ENCODE assay signal across 12 cellular contexts in genomic region chr13:28049880-28050871, GRCh38. TPM values are rescaled to one million over a fixed set of nuclear protein-coding genes. Genes with fewer than 3 reads are reported as not detected.
DNase-seq lines count a peak whose midpoint lies in the region; ATAC-seq and TF ChIP-seq lines count a peak whose summit lies in the region.
"Had no signal": no experiment of that assay in that cellular context is flagged by ENCODE, and none has a peak within 500 bp of the region (broad histone marks: within the 10 kb centered on the region; RNA-seq: fewer than 3 reads in every experiment).

No MANE protein-coding gene starts in this region.

- H3K4me1 ChIP-seq in OCI-LY7 (ENCODE audit: insufficient read depth, low read length, poor library complexity, severe bottlenecking): peaks cover 31% of the 10 kb centered on the region

- ATAC-seq in GM19452 (IDR thresholded peaks at IDR 0.05; ENCODE audit: unreplicated experiment): peak; percentile 43
- peak; percentile 25 for ATAC-seq in HG02870 (IDR thresholded peaks at IDR 0.05; ENCODE audit: unreplicated experiment)
- peak; percentile 58 for ATAC-seq in stimulated activated memory B cell treated with anti-CD40 and anti-IgM and Interleukin-4, amounts not matched to agents 10 μg/mL and 1 μg/mL and 100 μg/mL, for 72 hours
- ATAC-seq in activated T-cell treated with anti-CD3 and anti-CD28 coated beads, Interleukin-2, amount 50 U/mL, for 72 hours (replicated peaks in 1 of 2): no peak
- ATAC-seq: activated T-cell treated with anti-CD3 and anti-CD28 coated beads, Interleukin-2, amount 50 U/mL, for 4 hours had no signal

- peak overlapping the region; percentile 91 for H3K27ac Mint-ChIP-seq in stimulated activated memory B cell treated with anti-CD40 and anti-IgM and Interleukin-4, amounts not matched to agents 10 μg/mL and 1 μg/mL and 100 μg/mL, for 72 hours
- no peak overlapping the region for H3K27ac Mint-ChIP-seq in activated T-cell treated with anti-CD3 and anti-CD28 coated beads, Interleukin-2, amount 50 U/mL, for 72 hours

- peak overlapping the region; percentile 96 for H2AFZ ChIP-seq in OCI-LY7 (ENCODE audit: low read length)

- H3K36me3 Mint-ChIP-seq in stimulated activated memory B cell treated with anti-CD40 and anti-IgM and Interleukin-4, amounts not matched to agents 10 μg/mL and 1 μg/mL and 100 μg/mL, for 72 hours: no peaks in the 10 kb centered on the region
- H3K36me3 Mint-ChIP-seq in activated T-cell treated with anti-CD3 and anti-CD28 coated beads, Interleukin-2, amount 50 U/mL, for 72 hours (ENCODE audit: insufficient read depth in 2 of 2): no peaks in the 10 kb centered on the region

- BruUV-seq in OCI-LY7 (replicated peaks; lab: Mats Ljungman, UMichigan): no TSS peak

- H3K79me2 ChIP-seq in OCI-LY7 (ENCODE audit: insufficient read depth, low read depth, low read length): no peaks in the 10 kb centered on the region

- CTCF ChIA-PET in OCI-LY7 (lab: Charles Lee; ENCODE audit: unreplicated experiment): no interaction called here

- H3K4me3 ChIP-seq in OCI-LY7 (ENCODE audit: low read depth, low read length, poor library complexity, severe bottlenecking): peak overlapping the region; percentile 23
- H3K4me3 ChIP-seq in coronary artery: no peak overlapping the region
- H3K4me3 ChIP-seq: lung had no signal

- H3K36me3 ChIP-seq in OCI-LY7 (ENCODE audit: insufficient read depth, low read length): no peaks in the 10 kb centered on the region; the same call in 1 of the 2 replicates

- H3K27ac ChIP-seq in OCI-LY7 (ENCODE audit: low read depth, low read length, poor library complexity, severe bottlenecking) (no peak overlapping the region), coronary artery (no peak overlapping the region)

- no peak for TF ChIP-seq POLR2A in erythroblast (IDR thresholded peaks at IDR 0.05; ENCODE audit: low read length)

- H4K20me1 ChIP-seq in OCI-LY7 (ENCODE audit: insufficient read depth, low read length): no peaks in the 10 kb centered on the region

- TF ChIP-seq CTCF in OCI-LY7 (conservative IDR thresholded peaks at IDR 0.05; ENCODE audit: low read length): no peak
- TF ChIP-seq CTCF in coronary artery (IDR thresholded peaks at IDR 0.05): no peak

- no peak for DNase-seq in OCI-LY7 (ENCODE audit: low spot score)
- no peak for DNase-seq in coronary artery (ENCODE audit: low spot score)
- DNase-seq in activated T-cell treated with anti-CD3 and anti-CD28 coated beads, Interleukin-2, amount 50 U/mL, for 72 hours: no peak
- DNase-seq in erythroblast (lab: John Stamatoyannopoulos, UW): no peak
- DNase-seq: activated T-cell treated with anti-CD3 and anti-CD28 coated beads, Interleukin-2, amount 50 U/mL, for 4 hours; central memory CD4-positive, alpha-beta T cell; NCI-H1417 treated with DMSO at 0.1 percent for 48 hours; retina had no signal

- H3K9me3 ChIP-seq in OCI-LY7 (ENCODE audit: low read length): peaks cover 6% of the 10 kb centered on the region; the same call in 1 of the 2 replicates

- POLR2A ChIA-PET in OCI-LY7 (lab: Charles Lee): interaction anchor here (0.7 to 0.8 kb wide), 2 partner anchors 149 to 1299 kb away, joined by 3 to 4 read pairs; no protein-coding TSS in a partner anchor

- intact Hi-C loops in OCI-LY7 (cut with micrococcal nuclease; ENCODE audit: unreplicated experiment): no loop called here

- H3K4me1 Mint-ChIP-seq in stimulated activated memory B cell treated with anti-CD40 and anti-IgM and Interleukin-4, amounts not matched to agents 10 μg/mL and 1 μg/mL and 100 μg/mL, for 72 hours: peaks cover 40% of the 10 kb centered on the region
- peaks cover 16% of the 10 kb centered on the region for H3K4me1 Mint-ChIP-seq in activated T-cell treated with anti-CD3 and anti-CD28 coated beads, Interleukin-2, amount 50 U/mL, for 72 hours (ENCODE audit: low read depth)

- no peaks in the 10 kb centered on the region for H3K27me3 Mint-ChIP-seq in stimulated activated memory B cell treated with anti-CD40 and anti-IgM and Interleukin-4, amounts not matched to agents 10 μg/mL and 1 μg/mL and 100 μg/mL, for 72 hours
- peaks cover 16% of the 10 kb centered on the region for H3K27me3 Mint-ChIP-seq in activated T-cell treated with anti-CD3 and anti-CD28 coated beads, Interleukin-2, amount 50 U/mL, for 72 hours (ENCODE audit: low read depth)

- no peaks in the 10 kb centered on the region for H3K9me3 Mint-ChIP-seq in stimulated activated memory B cell treated with anti-CD40 and anti-IgM and Interleukin-4, amounts not matched to agents 10 μg/mL and 1 μg/mL and 100 μg/mL, for 72 hours
- H3K9me3 Mint-ChIP-seq in activated T-cell treated with anti-CD3 and anti-CD28 coated beads, Interleukin-2, amount 50 U/mL, for 72 hours: no peaks in the 10 kb centered on the region
- H3K9me3 Mint-ChIP-seq: activated T-cell treated with anti-CD3 and anti-CD28 coated beads, Interleukin-2, amount 50 U/mL, for 4 hours had no signal

- no peaks in the 10 kb centered on the region for H3K9me2 ChIP-seq in OCI-LY7 (ENCODE audit: insufficient read depth, low read length)

- H3K4me3 Mint-ChIP-seq in stimulated activated memory B cell treated with anti-CD40 and anti-IgM and Interleukin-4, amounts not matched to agents 10 μg/mL and 1 μg/mL and 100 μg/mL, for 72 hours: peak overlapping the region; percentile 2
- H3K4me3 Mint-ChIP-seq in activated T-cell treated with anti-CD3 and anti-CD28 coated beads, Interleukin-2, amount 50 U/mL, for 72 hours: no peak overlapping the region
- H3K4me3 Mint-ChIP-seq: activated T-cell treated with anti-CD3 and anti-CD28 coated beads, Interleukin-2, amount 50 U/mL, for 4 hours had no signal

- H3K4me2 ChIP-seq in OCI-LY7 (ENCODE audit: low read length): peak overlapping the region; percentile 57

RNA-seq across cellular contexts. Expression of gene FLT3, which starts 50.2 kb away (rescaled TPM):
- not detected in 2 replicates for total RNA-seq in OCI-LY7 (2014; rRNA removed; shearing (Covaris generic))
- not detected in 2 replicates for total RNA-seq in OCI-LY7 (2022)
- under 1 TPM; 0.09 to 0.12 TPM for total RNA-seq in activated T-cell treated with anti-CD3 and anti-CD28 coated beads, Interleukin-2, amount 50 U/mL, for 72 hours

Comparison
In these comparisons a context has a peak if more than half of its experiments do, and no peak if none do; other contexts are left out.
1. ATAC-seq: peak in GM19452 (single experiment), HG02870 (single experiment) and stimulated activated memory B cell treated with anti-CD40 and anti-IgM and Interleukin-4, amounts not matched to agents 10 μg/mL and 1 μg/mL and 100 μg/mL, for 72 hours (single experiment); none in activated T-cell treated with anti-CD3 and anti-CD28 coated beads, Interleukin-2, amount 50 U/mL, for 72 hours (0 of 2).